Comparison of ENCODE assay signal across 8 cellular contexts in the genomic region with DNA sequence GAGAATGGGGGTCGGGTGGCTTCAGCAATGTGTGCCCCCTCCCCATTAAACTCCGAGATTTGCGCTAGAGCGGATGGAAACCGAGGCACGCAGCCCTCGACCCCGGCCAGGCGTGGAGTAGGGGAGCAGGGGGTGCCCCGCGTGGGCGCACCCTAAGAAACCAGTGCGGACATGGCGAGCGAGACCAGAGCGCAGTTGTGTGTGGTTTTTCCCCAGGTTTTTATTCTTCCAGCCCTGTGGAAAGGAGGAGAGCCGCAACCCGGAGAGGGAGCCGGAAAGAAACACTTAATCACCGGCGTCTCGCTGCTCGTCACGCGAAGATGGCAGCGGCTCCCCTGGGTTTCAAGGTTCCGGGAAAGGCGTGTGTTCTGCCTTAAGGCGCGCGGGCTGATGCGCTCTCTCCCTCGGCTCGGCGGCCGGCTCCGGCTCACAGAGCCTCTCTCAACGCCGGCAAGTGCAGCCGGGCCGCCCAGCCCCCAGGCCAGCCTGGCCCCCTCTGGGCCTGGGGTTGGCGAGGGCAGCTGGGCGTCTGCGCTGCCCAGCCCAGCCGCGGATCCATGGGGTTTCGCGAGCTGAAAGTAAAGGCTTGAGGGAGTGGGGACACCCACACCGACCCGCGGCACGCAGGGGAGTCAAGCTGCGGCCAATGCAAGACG.
DNase-seq lines count a peak whose midpoint lies in the region; ATAC-seq and TF ChIP-seq lines count a peak whose summit lies in the region.

No MANE protein-coding gene starts in this region.

- ATAC-seq in HG03571 (IDR thresholded peaks at IDR 0.05; ENCODE audit: unreplicated experiment) (no peak), HG03025 (IDR thresholded peaks at IDR 0.05; ENCODE audit: low FRiP score, unreplicated experiment) (no peak)

- no peak for TF ChIP-seq EP300 in sigmoid colon (IDR thresholded peaks at IDR 0.05)

- H3K9ac ChIP-seq in HUES6 (ENCODE audit: low read length), result peak overlapping the region; percentile 84

- no peak for TF ChIP-seq POLR2A in sigmoid colon (IDR thresholded peaks at IDR 0.05)

- peaks cover 66% of the 10 kb centered on the region for H3K27me3 ChIP-seq in HUES6 (ENCODE audit: control insufficient read depth, insufficient read depth, low read length)
- no peaks in the 10 kb centered on the region for H3K27me3 ChIP-seq in left ventricle myocardium inferior (ENCODE audit: low read depth)
- H3K27me3 ChIP-seq in sigmoid colon, result peaks cover 0 to 14% (median 0%) of the 10 kb centered on the region in 3 donors

- H3K27ac ChIP-seq in HUES6 (ENCODE audit: low read depth, low read length) (no peak overlapping the region), left ventricle myocardium inferior (replicated peaks) (peak overlapping the region; percentile 97), sigmoid colon (peak overlapping the region; percentile 91 to 97 (median 93))

- DNase-seq in AG08396 (ENCODE audit: low spot score) (peak; percentile 58), left ventricle myocardium inferior (no peak), sigmoid colon (peak; percentile 68), A172 (ENCODE audit: low spot score) (no peak)
- peak; percentile 53 for DNase-seq in activated naive CD8-positive, alpha-beta T cell treated with anti-CD3 and anti-CD28 coated beads for 36 hours

- H3K4me1 ChIP-seq in HUES6 (ENCODE audit: control insufficient read depth, insufficient read depth, low read length) (peaks cover 57% of the 10 kb centered on the region), left ventricle myocardium inferior (peaks cover 59% of the 10 kb centered on the region), sigmoid colon (peaks cover 0 to 75% (median 42%) of the 10 kb centered on the region in 4 donors)

- H3K4me1 Mint-ChIP-seq in activated naive CD8-positive, alpha-beta T cell treated with anti-CD3 and anti-CD28 coated beads for 36 hours, result peaks cover 44% of the 10 kb centered on the region

- intact Hi-C loops in left ventricle myocardium inferior (cut with micrococcal nuclease), result no loop called here
- intact Hi-C loops in sigmoid colon (cut with DNase I), result loop anchor here (5.0 to 10.0 kb wide), 2 partner anchors 264 to 293 kb away; no protein-coding TSS in a partner anchor

- peak overlapping the region; percentile 90 for H3K4me3 Mint-ChIP-seq in activated naive CD8-positive, alpha-beta T cell treated with anti-CD3 and anti-CD28 coated beads for 36 hours

- peaks cover 4% of the 10 kb centered on the region for H3K36me3 Mint-ChIP-seq in activated naive CD8-positive, alpha-beta T cell treated with anti-CD3 and anti-CD28 coated beads for 36 hours

- 1 to 2% methylated on average over 54 of the region's 54 CpGs for WGBS in sigmoid colon, 2 donors

- H3K9me3 ChIP-seq in HUES6 (ENCODE audit: control insufficient read depth, insufficient read depth, low read depth, low read length) (no peaks in the 10 kb centered on the region; the same call in 1 of the 2 replicates), left ventricle myocardium inferior (replicated peaks) (no peaks in the 10 kb centered on the region), sigmoid colon (no peaks in the 10 kb centered on the region)

- H3K27me3 Mint-ChIP-seq in activated naive CD8-positive, alpha-beta T cell treated with anti-CD3 and anti-CD28 coated beads for 36 hours, result no peaks in the 10 kb centered on the region

- H3K4me3 ChIP-seq in HUES6 (ENCODE audit: low read depth, low read length) (peak overlapping the region; percentile 73), left ventricle myocardium inferior (peak overlapping the region; percentile 68), sigmoid colon (peak overlapping the region; percentile 32 to 52 (median 48))

- TF ChIP-seq CTCF in left ventricle myocardium inferior (IDR thresholded peaks at IDR 0.05; ENCODE audit: borderline replicate concordance) (no peak), sigmoid colon (IDR thresholded peaks at IDR 0.05) (no peak)

- no peaks in the 10 kb centered on the region for H3K9me3 Mint-ChIP-seq in activated naive CD8-positive, alpha-beta T cell treated with anti-CD3 and anti-CD28 coated beads for 36 hours

- H3K36me3 ChIP-seq in HUES6 (ENCODE audit: control insufficient read depth, insufficient read depth, low read length), result no peaks in the 10 kb centered on the region
- H3K36me3 ChIP-seq in left ventricle myocardium inferior, result no peaks in the 10 kb centered on the region
- H3K36me3 ChIP-seq in sigmoid colon, result no peaks in the 10 kb centered on the region

- H3K27ac Mint-ChIP-seq in activated naive CD8-positive, alpha-beta T cell treated with anti-CD3 and anti-CD28 coated beads for 36 hours, result peak overlapping the region; percentile 99

Comparison
In these comparisons a context has a peak if more than half of its experiments do, and no peak if none do; other contexts are left out.
1. DNase-seq: peak in AG08396 (single experiment), activated naive CD8-positive, alpha-beta T cell treated with anti-CD3 and anti-CD28 coated beads for 36 hours (single experiment) and sigmoid colon (single experiment); none in left ventricle myocardium inferior (single experiment) and A172 (single experiment).
2. Peak in every context shown above with its lines, with median percentiles within 50 percentile points of each other: H3K4me3 ChIP-seq.